In genomic region chr12:21438643-21439042, GRCh38 we compare ENCODE assay signal across 8 cellular contexts. TPM values are rescaled to one million over a fixed set of nuclear protein-coding genes. Genes with fewer than 3 reads are reported as not detected.
A peak's percentile ranks its signal among the peaks of the same experiment; 100 is the strongest.
DNase-seq lines count a peak whose midpoint lies in the region; ATAC-seq and TF ChIP-seq lines count a peak whose summit lies in the region.

No MANE protein-coding gene starts in this region.

- peak overlapping the region; percentile 87 for H3K27ac ChIP-seq in CD4-positive, CD25-positive, alpha-beta regulatory T cell (ENCODE audit: insufficient read depth, low read length, poor library complexity, severe bottlenecking)
- H3K27ac ChIP-seq in KOPT-K1 (ENCODE audit: low read depth, low read length, poor library complexity, severe bottlenecking), result peak overlapping the region; percentile 73

- peaks cover 0 to 3% (median 0%) of the 10 kb centered on the region in 7 donors for H3K9me3 Mint-ChIP-seq in CD4-positive, CD25-positive, alpha-beta regulatory T cell
- H3K9me3 Mint-ChIP-seq in naive thymus-derived CD8-positive, alpha-beta T cell, result no peaks in the 10 kb centered on the region

- ATAC-seq in CD4-positive, CD25-positive, alpha-beta regulatory T cell (ENCODE audit: low read depth in 2 of 2), result no peak
- no peak for ATAC-seq in naive thymus-derived CD8-positive, alpha-beta T cell
- no peak for ATAC-seq in HG03039 (IDR thresholded peaks at IDR 0.05; ENCODE audit: unreplicated experiment)
- ATAC-seq in HG03521 (IDR thresholded peaks at IDR 0.05; ENCODE audit: unreplicated experiment), result no peak

- POLR2A ChIA-PET in naive thymus-derived CD8-positive, alpha-beta T cell (lab: Charles Lee), result interaction anchor here (0.5 to 2.2 kb wide), 5 partner anchors 16 to 219 kb away, joined by 3 to 23 read pairs (median 5); partner anchors contain the start of genes GOLT1B, LDHB and RECQL

- H3K36me3 Mint-ChIP-seq in CD4-positive, CD25-positive, alpha-beta regulatory T cell, result peaks cover 26% of the 10 kb centered on the region
- peaks cover 0 to 34% (median 12%) of the 10 kb centered on the region in 3 donors for H3K36me3 Mint-ChIP-seq in naive thymus-derived CD8-positive, alpha-beta T cell

- H3K4me3 Mint-ChIP-seq in CD4-positive, CD25-positive, alpha-beta regulatory T cell, result peak overlapping the region; percentile 97 to 98 (median 98)
- peak overlapping the region; percentile 91 to 99 (median 98) for H3K4me3 Mint-ChIP-seq in naive thymus-derived CD8-positive, alpha-beta T cell

- H3K4me1 Mint-ChIP-seq in CD4-positive, CD25-positive, alpha-beta regulatory T cell, result peaks cover 35 to 61% (median 42%) of the 10 kb centered on the region in 4 donors
- H3K4me1 Mint-ChIP-seq in naive thymus-derived CD8-positive, alpha-beta T cell, result peaks cover 21 to 58% (median 42%) of the 10 kb centered on the region in 4 donors

- H3K4me3 ChIP-seq in CD4-positive, CD25-positive, alpha-beta regulatory T cell (ENCODE audit: low read depth, low read length), result peak overlapping the region; percentile 98
- peak overlapping the region; percentile 67 to 80 for H3K4me3 ChIP-seq in cardiac fibroblast (replicated peaks in 1 of 2; ENCODE audit: low read depth in 2 of 2, low read length in 2 of 2)

- no peak for TF ChIP-seq CTCF in cardiac fibroblast (IDR thresholded peaks at IDR 0.05; ENCODE audit: low read depth, low read length)

- H3K27me3 ChIP-seq in CD4-positive, CD25-positive, alpha-beta regulatory T cell (ENCODE audit: control insufficient read depth, insufficient read depth, low read length), result no peaks in the 10 kb centered on the region

- no peaks in the 10 kb centered on the region for H3K9me3 ChIP-seq in CD4-positive, CD25-positive, alpha-beta regulatory T cell (ENCODE audit: control insufficient read depth in 2 of 2, low read length in 2 of 2)
- no peaks in the 10 kb centered on the region for H3K9me3 ChIP-seq in KOPT-K1 (ENCODE audit: insufficient read depth, low read length, poor library complexity, severe bottlenecking)

- peaks cover 42% of the 10 kb centered on the region for H3K4me1 ChIP-seq in CD4-positive, CD25-positive, alpha-beta regulatory T cell (ENCODE audit: control insufficient read depth, insufficient read depth, low read length, poor library complexity, severe bottlenecking)

- H3K36me3 ChIP-seq in CD4-positive, CD25-positive, alpha-beta regulatory T cell (ENCODE audit: control insufficient read depth, insufficient read depth, low read length), result peaks cover 20% of the 10 kb centered on the region
- peaks cover 26% of the 10 kb centered on the region for H3K36me3 ChIP-seq in KOPT-K1 (ENCODE audit: insufficient read depth, low read length)

- no peak for DNase-seq in CD4-positive, CD25-positive, alpha-beta regulatory T cell
- DNase-seq in cardiac fibroblast (ENCODE audit: low read depth in 2 of 2) (peak in 1 of 2 donors; percentile 43), SIG-M5 (lab: John Stamatoyannopoulos, UW) (no peak), NCI-H1694 treated with DMSO at 0.1 percent for 48 hours (lab: John Stamatoyannopoulos, UW) (no peak)
- DNase-seq in naive thymus-derived CD8-positive, alpha-beta T cell, result no peak

- no peaks in the 10 kb centered on the region for H3K27me3 Mint-ChIP-seq in CD4-positive, CD25-positive, alpha-beta regulatory T cell
- H3K27me3 Mint-ChIP-seq in naive thymus-derived CD8-positive, alpha-beta T cell, result peaks cover 0 to 1% (median 0%) of the 10 kb centered on the region in 5 donors

- peak overlapping the region; percentile 97 to 98 (median 98) for H3K27ac Mint-ChIP-seq in CD4-positive, CD25-positive, alpha-beta regulatory T cell
- peak overlapping the region; percentile 93 to 98 (median 98) for H3K27ac Mint-ChIP-seq in naive thymus-derived CD8-positive, alpha-beta T cell

RNA-seq across cellular contexts. Expression of gene PYROXD1, which starts 1.2 kb away (rescaled TPM):
- total RNA-seq in CD4-positive, CD25-positive, alpha-beta regulatory T cell, result 61.8 TPM
- polyA plus RNA-seq in CD4-positive, CD25-positive, alpha-beta regulatory T cell, result 10 to 100 TPM; 25.9 to 46.0 (median 38.9) TPM
- 10 to 100 TPM; 42.2 to 48.3 TPM for total RNA-seq in naive thymus-derived CD8-positive, alpha-beta T cell
- 10 to 100 TPM; 16.4 to 31.2 (median 20.3) TPM for polyA plus RNA-seq in naive thymus-derived CD8-positive, alpha-beta T cell
